In genomic region chr17:17684901-17685774, GRCh38 we compare ENCODE assay signal across 8 cellular contexts. TPM values are rescaled to one million over a fixed set of nuclear protein-coding genes. Genes with fewer than 3 reads are reported as not detected.
DNase-seq lines count a peak whose midpoint lies in the region; ATAC-seq and TF ChIP-seq lines count a peak whose summit lies in the region.

No MANE protein-coding gene starts in this region.

- POLR2A ChIA-PET in CD8-positive, alpha-beta T cell (lab: Charles Lee), result no interaction called here

- H3K27ac Mint-ChIP-seq in CD8-positive, alpha-beta T cell, result peak overlapping the region; percentile 50
- no peak overlapping the region for H3K27ac Mint-ChIP-seq in activated T-helper 2 cell treated with anti-CD3 and anti-CD28 coated beads, Interferon-gamma antibody, Interleukin-2, Interleukin-4, amounts not matched to agents 10 μg/mL and 5 μg/mL and 100 μg/mL, durations not matched to agents 14 hours and 24 hours and 36 hours

- no peak overlapping the region for H2BK120ac ChIP-seq in neuronal stem cell (ENCODE audit: low read depth, low read length)

- no peak for ATAC-seq in CD8-positive, alpha-beta T cell
- no peak for ATAC-seq in HG02759 (IDR thresholded peaks at IDR 0.05; ENCODE audit: unreplicated experiment)
- no peak for ATAC-seq in GM21723 (IDR thresholded peaks at IDR 0.05; ENCODE audit: unreplicated experiment)

- peak overlapping the region; percentile 5 for H3K23ac ChIP-seq in neuronal stem cell (ENCODE audit: low read depth, low read length, poor library complexity)

- no peak overlapping the region for H2AFZ ChIP-seq in neuronal stem cell (ENCODE audit: low read length)

- no peaks in the 10 kb centered on the region for H3K27me3 ChIP-seq in CD8-positive, alpha-beta T cell (ENCODE audit: insufficient read depth, low read length)
- H3K27me3 ChIP-seq in neuronal stem cell (ENCODE audit: control insufficient read depth in 3 of 3, insufficient read depth in 3 of 3, low read depth in 1 of 3, low read length in 3 of 3), result peaks cover 0 to 6% (median 0%) of the 10 kb centered on the region in 3 experiments

- H3K18ac ChIP-seq in neuronal stem cell (ENCODE audit: low read length), result peak overlapping the region; percentile 57

- H3K4me2 ChIP-seq in neuronal stem cell (ENCODE audit: insufficient read depth, low read length, poor library complexity, severe bottlenecking), result no peak overlapping the region

- H3K9me3 Mint-ChIP-seq in CD8-positive, alpha-beta T cell, result no peaks in the 10 kb centered on the region
- H3K9me3 Mint-ChIP-seq in activated T-helper 2 cell treated with anti-CD3 and anti-CD28 coated beads, Interferon-gamma antibody, Interleukin-2, Interleukin-4, amounts not matched to agents 10 μg/mL and 5 μg/mL and 100 μg/mL, durations not matched to agents 14 hours and 24 hours and 36 hours, result no peaks in the 10 kb centered on the region

- peak overlapping the region; percentile 14 for H2AK5ac ChIP-seq in neuronal stem cell (ENCODE audit: low read depth, low read length)

- WGBS in neuronal stem cell (ENCODE audit: extremely low coverage in 2 of 2, insufficient read length in 2 of 2, insufficient replicate concordance in 1 of 2), 2 donors, result no CpG with 5 or more reads among the region's 15 CpGs

- no peak overlapping the region for H2BK12ac ChIP-seq in neuronal stem cell (ENCODE audit: low read length)

- no peak overlapping the region for H3K4ac ChIP-seq in neuronal stem cell (ENCODE audit: low read length)

- H3K27me3 Mint-ChIP-seq in CD8-positive, alpha-beta T cell (ENCODE audit: low read depth), result no peaks in the 10 kb centered on the region
- peaks cover 2% of the 10 kb centered on the region for H3K27me3 Mint-ChIP-seq in activated T-helper 2 cell treated with anti-CD3 and anti-CD28 coated beads, Interferon-gamma antibody, Interleukin-2, Interleukin-4, amounts not matched to agents 10 μg/mL and 5 μg/mL and 100 μg/mL, durations not matched to agents 14 hours and 24 hours and 36 hours (ENCODE audit: low read depth)

- H3K4me1 ChIP-seq in CD8-positive, alpha-beta T cell (ENCODE audit: insufficient read depth, low read length), result peaks cover 25% of the 10 kb centered on the region
- H3K4me1 ChIP-seq in neuronal stem cell (ENCODE audit: control insufficient read depth in 2 of 2, insufficient read depth in 1 of 2, low read depth in 1 of 2, low read length in 2 of 2), result peaks cover 35 to 39% of the 10 kb centered on the region in 2 donors

- no peak for DNase-seq in CD8-positive, alpha-beta T cell
- DNase-seq in NCI-H510A treated with DMSO at 0.1 percent for 48 hours (lab: John Stamatoyannopoulos, UW) (peak; percentile 87), epithelial cell of prostate (ENCODE audit: low read depth, low spot score) (no peak), neuronal stem cell (ENCODE audit: low spot score) (no peak), Kasumi-1 (lab: John Stamatoyannopoulos, UW) (no peak)
- no peak for DNase-seq in activated T-helper 2 cell treated with anti-CD3 and anti-CD28 coated beads, Interferon-gamma antibody, Interleukin-2, Interleukin-4, amounts not matched to agents 10 μg/mL and 5 μg/mL and 100 μg/mL, durations not matched to agents 14 hours and 24 hours and 36 hours (ENCODE audit: low spot score)

- intact Hi-C loops in CD8-positive, alpha-beta T cell (cut with DNase I, micrococcal nuclease), result loop anchor here (5.0 kb wide), 4 partner anchors 42 to 287 kb away; partner anchors contain the start of genes DRC3 (in 1 of the 2) and TOM1L2 (in 1 of the 2)
- intact Hi-C loops in activated T-helper 2 cell treated with anti-CD3 and anti-CD28 coated beads, Interferon-gamma antibody, Interleukin-2, Interleukin-4, amounts not matched to agents 10 μg/mL and 5 μg/mL and 100 μg/mL, durations not matched to agents 14 hours and 24 hours and 36 hours (cut with micrococcal nuclease), result loop anchor here (5.0 kb wide), 4 partner anchors 37 to 287 kb away; partner anchors contain the start of genes DRC3 and TOM1L2

- no peak overlapping the region for H3K4me3 Mint-ChIP-seq in CD8-positive, alpha-beta T cell
- H3K4me3 Mint-ChIP-seq in activated T-helper 2 cell treated with anti-CD3 and anti-CD28 coated beads, Interferon-gamma antibody, Interleukin-2, Interleukin-4, amounts not matched to agents 10 μg/mL and 5 μg/mL and 100 μg/mL, durations not matched to agents 14 hours and 24 hours and 36 hours (ENCODE audit: low read depth), result no peak overlapping the region

- H3K36me3 Mint-ChIP-seq in CD8-positive, alpha-beta T cell, result peaks cover 5% of the 10 kb centered on the region
- peaks cover 23% of the 10 kb centered on the region for H3K36me3 Mint-ChIP-seq in activated T-helper 2 cell treated with anti-CD3 and anti-CD28 coated beads, Interferon-gamma antibody, Interleukin-2, Interleukin-4, amounts not matched to agents 10 μg/mL and 5 μg/mL and 100 μg/mL, durations not matched to agents 14 hours and 24 hours and 36 hours (ENCODE audit: low read depth)

- no peak overlapping the region for H4K8ac ChIP-seq in neuronal stem cell (ENCODE audit: low read depth, low read length)

- no peak overlapping the region for H2BK5ac ChIP-seq in neuronal stem cell (ENCODE audit: low read length)

- no peaks in the 10 kb centered on the region for H3K36me3 ChIP-seq in CD8-positive, alpha-beta T cell (ENCODE audit: insufficient read depth, low read length)
- H3K36me3 ChIP-seq in neuronal stem cell (replicated peaks in 1 of 2; ENCODE audit: control insufficient read depth in 2 of 2, insufficient read depth in 2 of 2, low read length in 2 of 2), result peaks cover 0 to 13% of the 10 kb centered on the region in 2 donors

- CTCF ChIA-PET in CD8-positive, alpha-beta T cell (lab: Charles Lee), result interaction anchor here (0.8 to 1.6 kb wide), 3 partner anchors 9 to 177 kb away, joined by 3 to 4 read pairs (median 3); no protein-coding TSS in a partner anchor

- no peaks in the 10 kb centered on the region for H3K9me3 ChIP-seq in CD8-positive, alpha-beta T cell (ENCODE audit: low read length)
- H3K9me3 ChIP-seq in neuronal stem cell (replicated peaks in 1 of 2; ENCODE audit: control insufficient read depth in 2 of 2, insufficient read depth in 1 of 2, low read depth in 1 of 2, low read length in 2 of 2), result no peaks in the 10 kb centered on the region

- peaks cover 19% of the 10 kb centered on the region for H3K79me1 ChIP-seq in neuronal stem cell (ENCODE audit: low read depth, low read length)

- H3K9ac ChIP-seq in neuronal stem cell (ENCODE audit: low read depth, low read length, poor library complexity), result peak overlapping the region; percentile 37

- H3K14ac ChIP-seq in neuronal stem cell (ENCODE audit: low read length), result no peak overlapping the region

- no peak overlapping the region for H3K4me3 ChIP-seq in CD8-positive, alpha-beta T cell (ENCODE audit: low read depth, low read length)
- H3K4me3 ChIP-seq in neuronal stem cell (ENCODE audit: low read length in 2 of 2), result no peak overlapping the region

- H4K91ac ChIP-seq in neuronal stem cell (ENCODE audit: low read depth, low read length, poor library complexity), result no peak overlapping the region

- H2BK15ac ChIP-seq in neuronal stem cell (ENCODE audit: low read length), result no peak overlapping the region

- peaks cover 43% of the 10 kb centered on the region for H3K4me1 Mint-ChIP-seq in CD8-positive, alpha-beta T cell (ENCODE audit: low read depth)
- H3K4me1 Mint-ChIP-seq in activated T-helper 2 cell treated with anti-CD3 and anti-CD28 coated beads, Interferon-gamma antibody, Interleukin-2, Interleukin-4, amounts not matched to agents 10 μg/mL and 5 μg/mL and 100 μg/mL, durations not matched to agents 14 hours and 24 hours and 36 hours (ENCODE audit: low read depth), result peaks cover 27% of the 10 kb centered on the region

- H3K27ac ChIP-seq in CD8-positive, alpha-beta T cell (ENCODE audit: low read depth, low read length), result no peak overlapping the region
- peak overlapping the region; percentile 94 for H3K27ac ChIP-seq in epithelial cell of prostate
- H3K27ac ChIP-seq in neuronal stem cell (replicated peaks; ENCODE audit: low read length), result no peak overlapping the region

- TF ChIP-seq CTCF in CD8-positive, alpha-beta T cell (IDR thresholded peaks at IDR 0.05), result no peak

RNA-seq across cellular contexts. Expression of gene RAI1, which starts 3.9 kb away (rescaled TPM):
- 10 to 100 TPM; 22.9 to 23.5 TPM for total RNA-seq in CD8-positive, alpha-beta T cell
- polyA plus RNA-seq in neuronal stem cell (2013, experiment 1 of 2), result 15.1 TPM
- 16.0 TPM for polyA plus RNA-seq in neuronal stem cell (2013, experiment 2 of 2)
- 33.5 and 36.5 TPM in 2 replicates for total RNA-seq in activated T-helper 2 cell treated with anti-CD3 and anti-CD28 coated beads, Interferon-gamma antibody, Interleukin-2, Interleukin-4, amounts not matched to agents 10 μg/mL and 5 μg/mL and 100 μg/mL, durations not matched to agents 14 hours and 24 hours and 36 hours
